ENCODE assay signal across 2 cellular contexts in genomic region chr7:69968969-69969368, GRCh38.
A peak's percentile ranks its signal among the peaks of the same experiment; 100 is the strongest.
TF ChIP-seq lines count a peak whose summit lies in the region.

No MANE protein-coding gene starts in this region.

TF ChIP-seq in GM23338, 12 proteins besides CTCF, POLR2A, EP300 and RAD21 (continued from another document):
- TF ChIP-seq POLR2AphosphoS5 (IDR thresholded peaks at IDR 0.05; ENCODE audit: low read depth) (no peak), ZNF114 (CRISPR knock-in tag; IDR thresholded peaks at IDR 0.05) (no peak), ZNF462 (CRISPR knock-in tag; IDR thresholded peaks at IDR 0.05) (no peak), STAT1 (IDR thresholded peaks at IDR 0.05; ENCODE audit: unreplicated experiment) (no peak), JUNB (IDR thresholded peaks at IDR 0.05; ENCODE audit: unreplicated experiment) (no peak), EZH2phosphoT487 (IDR thresholded peaks at IDR 0.05; ENCODE audit: unreplicated experiment) (no peak)

TF ChIP-seq in GM12878, 131 proteins besides CTCF, POLR2A, EP300 and RAD21:
- no peak for TF ChIP-seq ZBTB11 (CRISPR knock-in tag; IDR thresholded peaks at IDR 0.05)
- no peak for TF ChIP-seq GABPA (IDR thresholded peaks at IDR 0.05; ENCODE audit: low read depth)
- no peak for TF ChIP-seq IRF3 (IDR thresholded peaks at IDR 0.05)
- peak; percentile 29; the same call in 1 of the 2 replicates for TF ChIP-seq RUNX3 (IDR thresholded peaks at IDR 0.05; ENCODE audit: low read length)
- no peak for TF ChIP-seq SMC3 (IDR thresholded peaks at IDR 0.05; ENCODE audit: borderline replicate concordance, low read length)
- peak; percentile 59; the same call in 1 of the 2 replicates for TF ChIP-seq NFIC (IDR thresholded peaks at IDR 0.05; ENCODE audit: low read depth, low read length)
- TF ChIP-seq PML (IDR thresholded peaks at IDR 0.05; ENCODE audit: low read length): no peak
- TF ChIP-seq CEBPZ (IDR thresholded peaks at IDR 0.05; ENCODE audit: low read depth, low read length): no peak
- TF ChIP-seq ATF2 (IDR thresholded peaks at IDR 0.05; ENCODE audit: low read length): 0 out of 2 replicates have a peak, but pooled peaks have one; percentile 47
- peak; percentile 48; the same call in 1 of the 2 replicates for TF ChIP-seq MTA2 (IDR thresholded peaks at IDR 0.05; ENCODE audit: low read depth)
- peak; percentile 65 for TF ChIP-seq BCL3 (IDR thresholded peaks at IDR 0.05; ENCODE audit: borderline replicate concordance, insufficient read depth, low read depth, low read length, poor library complexity, severe bottlenecking)
- TF ChIP-seq ZNF274 (IDR thresholded peaks at IDR 0.05; ENCODE audit: insufficient read depth, insufficient read length): no peak
- TF ChIP-seq JUNB (IDR thresholded peaks at IDR 0.05): 0 out of 2 replicates have a peak, but pooled peaks have one; percentile 39
- no peak for TF ChIP-seq HCFC1 (IDR thresholded peaks at IDR 0.05; ENCODE audit: low read length)
- TF ChIP-seq ZBTB33 (IDR thresholded peaks at IDR 0.05): no peak
- TF ChIP-seq TARDBP (IDR thresholded peaks at IDR 0.05; ENCODE audit: borderline replicate concordance): no peak
- TF ChIP-seq BMI1 (IDR thresholded peaks at IDR 0.05; ENCODE audit: borderline replicate concordance): no peak
- no peak for TF ChIP-seq TCF3 (IDR thresholded peaks at IDR 0.05; ENCODE audit: borderline replicate concordance, insufficient read depth, low read depth, low read length)
- TF ChIP-seq FOXM1 (IDR thresholded peaks at IDR 0.05; ENCODE audit: low read depth, low read length): peak; percentile 44; the same call in 1 of the 2 replicates
- TF ChIP-seq IKZF2 (IDR thresholded peaks at IDR 0.05): peak in 1 of 2 experiments; percentile 36; a peak in 3 of 4 replicates
